ENCODE assay signal across 11 cellular contexts in the genomic region with DNA sequence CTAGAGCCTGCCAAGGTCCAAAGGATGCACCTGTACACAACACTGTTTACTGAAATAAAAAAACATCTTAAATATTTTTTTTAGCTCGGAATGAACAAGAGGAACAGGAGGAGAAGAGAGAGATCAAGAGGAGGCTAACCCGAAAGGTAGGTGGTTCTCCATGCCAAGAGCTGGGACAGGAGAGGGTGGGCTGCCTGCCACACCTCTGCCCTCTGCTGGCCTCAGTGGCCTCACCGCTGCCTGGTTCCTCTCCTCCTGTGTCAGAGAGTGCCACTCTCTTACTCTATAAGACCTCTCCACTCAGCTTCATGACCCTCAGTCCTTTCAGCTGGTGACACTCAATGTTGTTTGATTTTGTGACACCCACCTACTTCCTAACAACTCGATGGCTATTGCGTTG. TPM values are rescaled to one million over a fixed set of nuclear protein-coding genes. Genes with fewer than 3 reads are reported as not detected.
DNase-seq lines count a peak whose midpoint lies in the region; ATAC-seq, FAIRE-seq and TF ChIP-seq lines count a peak whose summit lies in the region.
"Had no signal": no experiment of that assay in that cellular context is flagged by ENCODE, and none has a peak within 500 bp of the region (broad histone marks: within the 10 kb centered on the region; RNA-seq: fewer than 3 reads in every experiment).

No MANE protein-coding gene starts in this region.

- H3K27ac ChIP-seq in GM12878 (ENCODE audit: control insufficient read depth, insufficient read depth) = no peak overlapping the region
- no peak overlapping the region for H3K27ac ChIP-seq in parathyroid adenoma
- no peak overlapping the region for H3K27ac ChIP-seq in tibial artery

- H3K36me3 ChIP-seq in GM12878 (ENCODE audit: control insufficient read depth in 2 of 2, insufficient read depth in 2 of 2, low read length in 1 of 2) (peaks cover 14 to 28% of the 10 kb centered on the region in 2 experiments), parathyroid adenoma (ENCODE audit: control insufficient read depth, insufficient read depth, low read length) (no peaks in the 10 kb centered on the region), tibial artery (peaks cover 50 to 70% (median 60%) of the 10 kb centered on the region in 3 donors)

- in situ Hi-C loops in KBM-7 (cut with MboI; ENCODE audit: low pct_unique_long_range_greater_than_20kb, low sequenced_read_pairs) (no loop called here), GM12878 (cut with MboI) (no loop called here), GM13976 (cut with MboI; ENCODE audit: low sequenced_read_pairs, unreplicated experiment) (no loop called here)

- TF ChIP-seq CTCF in GM12878 (IDR thresholded peaks at IDR 0.05 in 2 of 3, conservative IDR thresholded peaks at IDR 0.05 in 1 of 3; ENCODE audit: control insufficient read depth in 2 of 3, extremely low read depth in 1 of 3, insufficient read depth in 1 of 3, low read depth in 3 of 3, low read length in 3 of 3) (peak; percentile 57 to 69 (median 58)), parathyroid adenoma (IDR thresholded peaks at IDR 0.05) (peak; percentile 5), tibial artery (IDR thresholded peaks at IDR 0.05) (no peak), GM13976 (IDR thresholded peaks at IDR 0.05; ENCODE audit: borderline replicate concordance, control extremely low read depth, extremely low read depth, insufficient read depth, missing control alignments) (no peak)

- SMC1A ChIA-PET in GM12878 (lab: Charles Lee; ENCODE audit: uncharacterized antibody, unreplicated experiment) = interaction anchor here (0.9 to 8.5 kb wide), 15 partner anchors 14 to 85 kb away, joined by 3 to 114 read pairs (median 9); a partner anchor contains a TSS

- peaks cover 4% of the 10 kb centered on the region for H4K20me1 ChIP-seq in GM12878 (ENCODE audit: control insufficient read depth, insufficient read depth)

- H3K4me1 ChIP-seq in GM12878 (ENCODE audit: control insufficient read depth, insufficient read depth, low read length) = peaks cover 33% of the 10 kb centered on the region
- no peaks in the 10 kb centered on the region for H3K4me1 ChIP-seq in parathyroid adenoma
- no peaks in the 10 kb centered on the region for H3K4me1 ChIP-seq in tibial artery

- TF ChIP-seq RAD21 in GM12878 (IDR thresholded peaks at IDR 0.05; ENCODE audit: insufficient read depth, low read depth, low read length) = peak; percentile 58

- H3K4me2 ChIP-seq in GM12878 (ENCODE audit: control insufficient read depth, insufficient read depth) = no peak overlapping the region; the same call in 1 of the 2 replicates
- H3K4me2 ChIP-seq in parathyroid adenoma (ENCODE audit: low read length) = no peak overlapping the region

- RAD21 ChIA-PET in GM12878 (lab: Charles Lee; ENCODE audit: unreplicated experiment) = interaction anchor here (0.8 to 8.2 kb wide), 13 partner anchors 15 to 155 kb away, joined by 3 to 79 read pairs (median 5); a partner anchor contains a TSS

- 63% methylated on average over 5 of the region's 5 CpGs for WGBS in GM12878 (ENCODE audit: insufficient coverage, insufficient replicate concordance, low lambda C conversion rate, missing lambda C conversion rate)

- DNase-seq in NCI-H82 (lab: John Stamatoyannopoulos, UW) (peak; percentile 62), NCI-H82 treated with DMSO at 0.1 percent for 48 hours (lab: John Stamatoyannopoulos, UW; ENCODE audit: unreplicated experiment) (no peak), KBM-7 (peak; percentile 53), GM12878 (ENCODE audit: low read depth, low spot score) (no peak), tibial artery (no peak), GM13976 (ENCODE audit: low spot score) (no peak)
- DNase-seq: C1 segment of cervical spinal cord; stimulated activated CD4-positive, alpha-beta T cell treated with anti-CD3 and anti-CD28 coated beads, Interleukin-4, amount 100 ng/mL, for 24 hours had no signal

- POLR2A ChIA-PET in GM12878 (lab: Charles Lee) = interaction anchor here (0.5 to 5.4 kb wide), 5 partner anchors 11 to 49 kb away, joined by 3 to 37 read pairs (median 7); a partner anchor contains a TSS

- TF ChIP-seq EP300 in GM12878 (IDR thresholded peaks at IDR 0.05; ENCODE audit: borderline replicate concordance in 1 of 2, control insufficient read depth in 1 of 2, low read depth in 2 of 2, low read length in 2 of 2) = no peak

- H3K9me3 ChIP-seq in GM12878 (replicated peaks; ENCODE audit: control insufficient read depth, insufficient read depth, low read length) (no peaks in the 10 kb centered on the region), parathyroid adenoma (ENCODE audit: control insufficient read depth, low read length) (no peaks in the 10 kb centered on the region), tibial artery (no peaks in the 10 kb centered on the region)

- no peak for FAIRE-seq in GM12878 (lab: Jason Lieb, UNC)
- FAIRE-seq: TTC549 had no signal

- no TSS peak for BruUV-seq in GM12878 (replicated peaks; lab: Mats Ljungman, UMichigan)

- intact Hi-C loops in GM12878 (cut with micrococcal nuclease; ENCODE audit: unreplicated experiment) (loop anchor here (1.0 kb wide), 2 partner anchors 49 to 83 kb away; no protein-coding TSS in a partner anchor), tibial artery (cut with DNase I; ENCODE audit: low total_unique reads) (no loop called here)

- H3K27me3 ChIP-seq in GM12878 (replicated peaks in 1 of 2; ENCODE audit: control insufficient read depth in 2 of 2, insufficient read depth in 2 of 2, low read length in 1 of 2) = no peaks in the 10 kb centered on the region; a peak in 1 of 4 replicates
- no peaks in the 10 kb centered on the region for H3K27me3 ChIP-seq in parathyroid adenoma (ENCODE audit: control insufficient read depth, insufficient read depth, low read length)
- no peaks in the 10 kb centered on the region for H3K27me3 ChIP-seq in tibial artery

- H3K79me2 ChIP-seq in GM12878 (ENCODE audit: control insufficient read depth, insufficient read depth, low read length) = peaks cover 51% of the 10 kb centered on the region
- H3K79me2 ChIP-seq in parathyroid adenoma = no peaks in the 10 kb centered on the region

- no peak for TF ChIP-seq POLR2A in GM12878 (IDR thresholded peaks at IDR 0.05; ENCODE audit: low read depth, low read length)

- H3K4me3 ChIP-seq in GM12878 (no peak overlapping the region), parathyroid adenoma (ENCODE audit: low read depth, low read length) (no peak overlapping the region), tibial artery (no peak overlapping the region)

- ATAC-seq in GM12878 = peak; percentile 53
- no peak for ATAC-seq in GM18511 (IDR thresholded peaks at IDR 0.05; ENCODE audit: unreplicated experiment)

- H3K9ac ChIP-seq in GM12878 (ENCODE audit: control insufficient read depth, insufficient read depth, low read length) (no peak overlapping the region), parathyroid adenoma (no peak overlapping the region)

- H2AFZ ChIP-seq in GM12878 (ENCODE audit: control insufficient read depth, low read depth, low read length) (no peak overlapping the region), parathyroid adenoma (no peak overlapping the region)

- CTCF ChIA-PET in GM12878 (lab: Yijun Ruan, JAX) = interaction anchor here (0.6 to 7.0 kb wide), 25 partner anchors 9 to 367 kb away, joined by 3 to 108 read pairs (median 4); a partner anchor contains a TSS

TF ChIP-seq in GM12878, 131 proteins besides CTCF, POLR2A, EP300 and RAD21:
- peak; percentile 58; the same call in 1 of the 2 replicates for TF ChIP-seq SMC3 (IDR thresholded peaks at IDR 0.05; ENCODE audit: borderline replicate concordance, low read length)
- 0 out of 2 replicates have a peak, but pooled peaks have one; percentile 24 for TF ChIP-seq YY1 (IDR thresholded peaks at IDR 0.05; ENCODE audit: low read depth, low read length)
- TF ChIP-seq POLR2AphosphoS2 (IDR thresholded peaks at IDR 0.05; ENCODE audit: low read depth, low read length) = no peak
- TF ChIP-seq LARP7 (IDR thresholded peaks at IDR 0.05) = no peak
- no peak for TF ChIP-seq CHD4 (IDR thresholded peaks at IDR 0.05)
- no peak; the same call in 1 of the 2 replicates for TF ChIP-seq SPI1 (IDR thresholded peaks at IDR 0.05; ENCODE audit: borderline replicate concordance, insufficient read depth, low read depth, low read length)
- TF ChIP-seq, protein P1, sequence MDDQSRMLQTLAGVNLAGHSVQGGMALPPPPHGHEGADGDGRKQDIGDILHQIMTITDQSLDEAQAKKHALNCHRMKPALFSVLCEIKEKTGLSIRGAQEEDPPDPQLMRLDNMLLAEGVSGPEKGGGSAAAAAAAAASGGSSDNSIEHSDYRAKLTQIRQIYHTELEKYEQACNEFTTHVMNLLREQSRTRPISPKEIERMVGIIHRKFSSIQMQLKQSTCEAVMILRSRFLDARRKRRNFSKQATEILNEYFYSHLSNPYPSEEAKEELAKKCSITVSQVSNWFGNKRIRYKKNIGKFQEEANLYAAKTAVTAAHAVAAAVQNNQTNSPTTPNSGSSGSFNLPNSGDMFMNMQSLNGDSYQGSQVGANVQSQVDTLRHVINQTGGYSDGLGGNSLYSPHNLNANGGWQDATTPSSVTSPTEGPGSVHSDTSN (IDR thresholded peaks at IDR 0.05; ENCODE audit: insufficient replicate concordance, low read depth, low read length) = no peak

RNA-seq across cellular contexts. Expression of a gene that starts 50.2 kb away (rescaled TPM):
- total RNA-seq in GM12878 (2013; cell fraction: nucleolus; rRNA removed) = 62.0 and 68.8 TPM in 2 replicates
- total RNA-seq in GM12878 (2014; rRNA removed) (20.8 and 24.6 TPM in 2 replicates), GM12878 (2014; rRNA removed; fragmentation: Illumina TruSeq; extraction: Trizol) (19.8 and 21.9 TPM in 2 replicates), GM12878 (2021) (21.0 and 23.1 TPM in 2 replicates)
- 24.3 TPM for polyA plus RNA-seq in GM12878 (2011; ENCODE audit: low read depth)
- polyA plus RNA-seq in GM12878 (2011; rRNA removed) (51.7 and 63.8 TPM in 2 replicates), GM12878 (2014; fragmentation: Illumina TruSeq; extraction: Trizol) (23.7 and 26.0 TPM in 2 replicates), GM12878 (2014; fragmentation: Nextera tagmentation; extraction: Ambion mirVana) (10 to 100 TPM; 36.5 to 39.3 TPM), GM12878 (2014; rRNA removed) (20.1 and 20.9 TPM in 2 replicates), GM12878 (2016; fragmentation: Nextera tagmentation; extraction: Ambion mirVana) (10 to 100 TPM; 57.7 to 65.9 TPM)
- 28.9 and 39.1 TPM in 2 replicates for polyA plus RNA-seq in GM12878 (2011; cell fraction: cytosol; rRNA removed)
- polyA plus RNA-seq in GM12878 (2011; cell fraction: nucleus; rRNA removed) = 34.2 and 40.4 TPM in 2 replicates
- 21.2 and 26.7 TPM in 2 replicates for polyA plus RNA-seq in GM12878 (2012)
- polyA minus RNA-seq in GM12878 (2011; rRNA and poly(A)+ RNA removed) = 35.0 and 64.7 TPM in 2 replicates
- 12.4 and 14.1 TPM in 2 replicates for polyA minus RNA-seq in GM12878 (2011; cell fraction: cytosol; rRNA and poly(A)+ RNA removed)
- polyA minus RNA-seq in GM12878 (2011; cell fraction: nucleus; rRNA and poly(A)+ RNA removed) = 38.0 and 56.2 TPM in 2 replicates

Comparison
In these comparisons a context has a peak if more than half of its experiments do, and no peak if none do; other contexts are left out.
1. DNase-seq: peak in NCI-H82 (single experiment) and KBM-7 (single experiment); none in NCI-H82 treated with DMSO at 0.1 percent for 48 hours (single experiment), GM12878 (single experiment), tibial artery (0 of 2) and GM13976 (single experiment).
2. CTCF ChIP-seq: peak in GM12878 (3 of 3) and parathyroid adenoma (single experiment); none in tibial artery (0 of 2) and GM13976 (single experiment).